ENCODE assay signal across 9 cellular contexts in genomic region chr3:114418107-114418506, GRCh38.
A peak's percentile ranks its signal among the peaks of the same experiment; 100 is the strongest.
DNase-seq lines count a peak whose midpoint lies in the region; ATAC-seq, FAIRE-seq and TF ChIP-seq lines count a peak whose summit lies in the region.
"Had no signal": no experiment of that assay in that cellular context is flagged by ENCODE, and none has a peak within 500 bp of the region (broad histone marks: within the 10 kb centered on the region; RNA-seq: fewer than 3 reads in every experiment).

No MANE protein-coding gene starts in this region.

- H3K4me3 ChIP-seq in dorsolateral prefrontal cortex (peak overlapping the region in 2 of 59 donors; percentile 29 to 36), left lung (no peak overlapping the region)

- TF ChIP-seq CTCF in dorsolateral prefrontal cortex (IDR thresholded peaks at IDR 0.05 in 54 of 56, conservative IDR thresholded peaks at IDR 0.05 in 2 of 56; ENCODE audit: low read depth in 1 of 56, partially characterized antibody in 56 of 56), result no peak
- no peak for TF ChIP-seq CTCF in endothelial cell (IDR thresholded peaks at IDR 0.05; ENCODE audit: unreplicated experiment)
- TF ChIP-seq CTCF in left lung (IDR thresholded peaks at IDR 0.05), result no peak

- H3K4me1 Mint-ChIP-seq in endothelial cell (ENCODE audit: unreplicated experiment), result no peaks in the 10 kb centered on the region

- no peaks in the 10 kb centered on the region for H3K36me3 ChIP-seq in left lung

- no peaks in the 10 kb centered on the region for H3K9me3 Mint-ChIP-seq in endothelial cell (ENCODE audit: unreplicated experiment)

- H3K27ac Mint-ChIP-seq in endothelial cell (ENCODE audit: unreplicated experiment), result no peak overlapping the region

- H3K4me3 Mint-ChIP-seq in endothelial cell (ENCODE audit: unreplicated experiment), result no peak overlapping the region

- H3K27me3 Mint-ChIP-seq in endothelial cell (ENCODE audit: unreplicated experiment), result no peaks in the 10 kb centered on the region

- H3K27me3 ChIP-seq in dorsolateral prefrontal cortex (no peaks in the 10 kb centered on the region), left lung (no peaks in the 10 kb centered on the region)

- no peaks in the 10 kb centered on the region for H3K9me3 ChIP-seq in left lung

- peak overlapping the region in 40 of 59 donors; percentile 1 to 80 (median 46) for H3K27ac ChIP-seq in dorsolateral prefrontal cortex
- peak overlapping the region in 1 of 2 donors; percentile 3 for H3K27ac ChIP-seq in left lung

- H3K36me3 Mint-ChIP-seq in endothelial cell (ENCODE audit: low read depth, unreplicated experiment), result no peaks in the 10 kb centered on the region

- ATAC-seq in GM21360 (IDR thresholded peaks at IDR 0.05; ENCODE audit: unreplicated experiment), result peak; percentile 71
- ATAC-seq in HG03108 (IDR thresholded peaks at IDR 0.05; ENCODE audit: unreplicated experiment), result peak; percentile 56
- ATAC-seq in esophagus mucosa, result no peak
- no peak for ATAC-seq in left lung

- H3K4me1 ChIP-seq in left lung, result peaks cover 8 to 14% of the 10 kb centered on the region in 2 donors

- peak; percentile 53 for FAIRE-seq in GM18507 (lab: Jason Lieb, UNC)

- DNase-seq in GM18507 (ENCODE audit: extremely low spot score, insufficient read length, low read depth), result no peak
- no peak for DNase-seq in dorsolateral prefrontal cortex
- no peak for DNase-seq in endothelial cell (ENCODE audit: low spot score)
- DNase-seq in ecto neural progenitor cell (ENCODE audit: low spot score), result no peak
- no peak for DNase-seq in left lung
- DNase-seq: occipital lobe had no signal

- intact Hi-C loops in dorsolateral prefrontal cortex (cut with DNase I) (loop anchor here (1.0 to 5.0 kb wide), 3 partner anchors 34 to 56 kb away; no protein-coding TSS in a partner anchor), left lung (cut with DNase I) (no loop called here)

Comparison
In these comparisons a context has a peak if more than half of its experiments do, and no peak if none do; other contexts are left out.
1. ATAC-seq: peak in GM21360 (single experiment) and HG03108 (single experiment); none in esophagus mucosa (single experiment) and left lung (single experiment).
2. intact Hi-C loops: an anchor here in dorsolateral prefrontal cortex (1.0 to 5.0 kb wide); none called in left lung.